Comparison of ENCODE assay signal across 8 cellular contexts in genomic region chr12:38328306-38328938, GRCh38. TPM values are rescaled to one million over a fixed set of nuclear protein-coding genes. Genes with fewer than 3 reads are reported as not detected.
DNase-seq lines count a peak whose midpoint lies in the region; ATAC-seq and TF ChIP-seq lines count a peak whose summit lies in the region.
"Not testable (repeated sequence)": the region's sequence is repeated elsewhere in the genome, so short reads cannot be mapped to it uniquely, and the experiment has no call there.

No MANE protein-coding gene starts in this region.

- H3K9me3 ChIP-seq in RWPE2 (ENCODE audit: severe bottlenecking); right atrium auricular region; osteoblast (ENCODE audit: low read depth, low read length): not testable (repeated sequence)

- H3K36me3 ChIP-seq in RWPE2 (ENCODE audit: low read depth); right atrium auricular region; osteoblast (ENCODE audit: insufficient read depth, low read length): not testable (repeated sequence)

- not testable (repeated sequence) for H3K4me3 ChIP-seq in RWPE2 (ENCODE audit: severe bottlenecking); right atrium auricular region; osteoblast (ENCODE audit: insufficient read depth, low read length)

- TF ChIP-seq CTCF in GM10266 (IDR thresholded peaks at IDR 0.05; ENCODE audit: control insufficient read depth, insufficient read depth, low read depth, missing control alignments) = peak; percentile 29
- peak; percentile 77 for TF ChIP-seq CTCF in RWPE2 (IDR thresholded peaks at IDR 0.05; ENCODE audit: poor library complexity, severe bottlenecking)
- peak; percentile 36 to 77 for TF ChIP-seq CTCF in right atrium auricular region (IDR thresholded peaks at IDR 0.05)
- TF ChIP-seq CTCF in osteoblast (IDR thresholded peaks at IDR 0.05; ENCODE audit: extremely low read depth, low read depth, low read length) = peak; percentile 54

- H4K20me1 ChIP-seq in osteoblast (ENCODE audit: insufficient read depth, low read length) = not testable (repeated sequence)

- DNase-seq in ACHN = peak; percentile 74
- DNase-seq in GM10266 (ENCODE audit: extremely low spot score) = peak; percentile 10
- peak; percentile 48 for DNase-seq in NCI-H1105 treated with DMSO at 0.1 percent for 48 hours (lab: John Stamatoyannopoulos, UW)
- not testable (repeated sequence) for DNase-seq in RWPE2 (ENCODE audit: low spot score); right atrium auricular region (ENCODE audit: low spot score)
- peak; percentile 47 for DNase-seq in cerebellar cortex (ENCODE audit: low spot score)
- peak; percentile 55 for DNase-seq in osteoblast (ENCODE audit: insufficient read length, low spot score, missing footprints)

- H3K79me2 ChIP-seq in osteoblast (ENCODE audit: insufficient read depth, low read length) = not testable (repeated sequence)

- H3K4me2 ChIP-seq in osteoblast (ENCODE audit: insufficient read depth, low read length) = peak overlapping the region; percentile 61

- H3K27me3 ChIP-seq in RWPE2 (ENCODE audit: insufficient read depth, poor library complexity, severe bottlenecking); right atrium auricular region; osteoblast (ENCODE audit: insufficient read depth, low read length): not testable (repeated sequence)

- in situ Hi-C loops in ACHN (cut with HindIII; ENCODE audit: low pct_ligation_motif_present, low pct_unique_long_range_greater_than_20kb, low sequenced_read_pairs) = not testable (repeated sequence)

- peak; percentile 67 for ATAC-seq in HG02678 (IDR thresholded peaks at IDR 0.05; ENCODE audit: unreplicated experiment)
- ATAC-seq in RWPE2 (ENCODE audit: low read depth) = 0 out of 3 replicates have a peak, but pooled peaks have one; percentile 23

- H3K27ac ChIP-seq in RWPE2 (ENCODE audit: poor library complexity, severe bottlenecking); right atrium auricular region; osteoblast (ENCODE audit: low read depth, low read length): not testable (repeated sequence)

- not testable (repeated sequence) for H2AFZ ChIP-seq in osteoblast (ENCODE audit: low read length)

- H3K4me1 ChIP-seq in RWPE2 (ENCODE audit: insufficient read depth, poor library complexity, severe bottlenecking); right atrium auricular region; osteoblast (ENCODE audit: insufficient read depth, low read length): not testable (repeated sequence)

RNA-seq across cellular contexts. Expression of gene ALG10B, which starts 11.8 kb away (rescaled TPM):
- total RNA-seq in right atrium auricular region = 1 to 10 TPM; 2.6 to 3.6 TPM
- 2.9 and 5.3 TPM in 2 replicates for total RNA-seq in osteoblast
